In the genomic region with DNA sequence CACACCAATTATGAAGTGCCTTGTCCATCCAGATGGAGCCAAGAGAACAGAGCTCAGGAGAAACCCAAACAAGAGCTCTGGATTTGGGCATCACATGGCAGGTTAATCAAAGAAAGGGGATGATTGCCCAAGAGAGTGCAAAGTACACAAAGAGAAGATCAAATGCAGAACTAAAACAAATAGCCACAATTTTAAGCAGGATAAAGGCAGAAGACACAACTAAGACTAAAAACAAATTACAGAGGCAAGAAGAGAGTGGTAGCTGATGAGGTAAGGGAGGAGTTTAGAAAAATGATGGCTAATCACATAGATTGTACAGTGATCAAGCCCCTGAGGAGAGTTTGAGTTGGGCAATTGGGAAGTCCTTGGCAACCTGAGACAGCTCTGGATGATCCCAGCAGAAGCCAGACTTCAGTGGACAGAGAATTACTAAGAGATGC, we compare ENCODE assay signal across 22 cellular contexts.
"Had no signal": no experiment of that assay in that cellular context is flagged by ENCODE, and none has a peak within 500 bp of the region (broad histone marks: within the 10 kb centered on the region; RNA-seq: fewer than 3 reads in every experiment).

No MANE protein-coding gene starts in this region.

- H3K4me1 ChIP-seq: lower lobe of right lung, suprapubic skin, transverse colon had no signal

- H3K4me3 ChIP-seq: dorsolateral prefrontal cortex, lower lobe of right lung, ovary, smooth muscle cell, suprapubic skin, transverse colon, vagina had no signal

- H3K27ac ChIP-seq: dorsolateral prefrontal cortex, epithelial cell of prostate, lower lobe of right lung, ovary, suprapubic skin, transverse colon, vagina had no signal

- H3K27me3 ChIP-seq: dorsolateral prefrontal cortex, ovary, suprapubic skin, transverse colon, vagina had no signal

- DNase-seq: activated CD4-positive, alpha-beta T cell treated with anti-CD3 and anti-CD28 coated beads for 48 hours; activated CD4-positive, CD25-positive, alpha-beta regulatory T cell; activated CD8-positive, alpha-beta T cell treated with anti-CD3 and anti-CD28 coated beads for 36 hours; activated naive CD4-positive, alpha-beta T cell treated with Interleukin-2 at 50 U/mL for 16 hours; activated naive CD8-positive, alpha-beta T cell treated with anti-CD3 and anti-CD28 coated beads, Interleukin-2, amount 10 ng/mL, durations not matched to agents 7 days and 5 days; activated T-cell treated with anti-CD3 and anti-CD28 coated beads, Interleukin-2, amount 50 U/mL, for 1 hour; amygdala; dorsolateral prefrontal cortex; endodermal cell; foreskin fibroblast; left cardiac atrium; lower lobe of right lung; naive thymus-derived CD8-positive, alpha-beta T cell; ovary; stimulated activated CD4-positive, alpha-beta T cell treated with anti-CD3 and anti-CD28 coated beads, Interleukin-4, amount 100 ng/mL, for 1 hour; stimulated activated naive CD8-positive, alpha-beta T cell treated with anti-CD3 and anti-CD28 coated beads, Interleukin-15, amount 100 ng/mL, for 72 hours; transverse colon had no signal

- ATAC-seq: activated CD8-positive, alpha-beta T cell treated with anti-CD3 and anti-CD28 coated beads for 36 hours; left cardiac atrium; lower lobe of right lung; naive thymus-derived CD8-positive, alpha-beta T cell; sciatic nerve; stimulated activated naive CD8-positive, alpha-beta T cell treated with anti-CD3 and anti-CD28 coated beads, Interleukin-15, amount 100 ng/mL, for 72 hours had no signal

- H3K9me3 ChIP-seq: lower lobe of right lung, ovary, suprapubic skin, transverse colon, vagina had no signal

- H3K36me3 ChIP-seq: lower lobe of right lung, ovary, suprapubic skin, transverse colon, vagina had no signal
